8 cellular contexts compared by ENCODE assay signal in genomic region chr17:75619506-75620431, GRCh38. TPM values are rescaled to one million over a fixed set of nuclear protein-coding genes. Genes with fewer than 3 reads are reported as not detected.
DNase-seq lines count a peak whose midpoint lies in the region; ATAC-seq and TF ChIP-seq lines count a peak whose summit lies in the region.

No MANE protein-coding gene starts in this region.

- H3K27ac Mint-ChIP-seq in CD4-positive, alpha-beta memory T cell: no peak overlapping the region

- no peak overlapping the region for H3K27ac ChIP-seq in parathyroid adenoma
- H3K27ac ChIP-seq in CD4-positive, alpha-beta memory T cell (ENCODE audit: low read depth, low read length): no peak overlapping the region

- peaks cover 2% of the 10 kb centered on the region for H3K4me1 ChIP-seq in parathyroid adenoma
- H3K4me1 ChIP-seq in CD4-positive, alpha-beta memory T cell (ENCODE audit: insufficient read depth, low read length): no peaks in the 10 kb centered on the region

- H3K9me3 ChIP-seq in parathyroid adenoma (ENCODE audit: control insufficient read depth, low read length): no peaks in the 10 kb centered on the region
- H3K9me3 ChIP-seq in CD4-positive, alpha-beta memory T cell (ENCODE audit: control insufficient read depth in 1 of 2, low read length in 2 of 2): no peaks in the 10 kb centered on the region

- H3K4me1 Mint-ChIP-seq in CD4-positive, alpha-beta memory T cell: no peaks in the 10 kb centered on the region

- no peaks in the 10 kb centered on the region for H3K79me2 ChIP-seq in parathyroid adenoma

- peak; percentile 27 for DNase-seq in A172 (ENCODE audit: low spot score)
- DNase-seq in EH (ENCODE audit: low read depth): peak; percentile 48
- DNase-seq in NCI-H226: peak; percentile 24
- DNase-seq in cerebellum (ENCODE audit: low spot score): peak; percentile 89
- no peak for DNase-seq in superior temporal gyrus (ENCODE audit: extremely low spot score)
- no peak for DNase-seq in CD4-positive, alpha-beta memory T cell

- no peak overlapping the region for H3K4me2 ChIP-seq in parathyroid adenoma (ENCODE audit: low read length)

- CTCF ChIA-PET in CD4-positive, alpha-beta memory T cell (lab: Charles Lee; ENCODE audit: partially characterized antibody): interaction anchor here (1.1 to 1.4 kb wide), 4 partner anchors 11 to 370 kb away, joined by 3 to 4 read pairs (median 3); partner anchors contain the start of gene SMIM5

- peak; percentile 30 for TF ChIP-seq CTCF in parathyroid adenoma (IDR thresholded peaks at IDR 0.05)

- no peaks in the 10 kb centered on the region for H3K9me3 Mint-ChIP-seq in CD4-positive, alpha-beta memory T cell

- POLR2A ChIA-PET in CD4-positive, alpha-beta memory T cell (lab: Charles Lee; ENCODE audit: partially characterized antibody): interaction anchor here (0.8 kb wide), 1 partner anchor 49 kb away, joined by 3 read pairs; no protein-coding TSS in a partner anchor

- H3K36me3 Mint-ChIP-seq in CD4-positive, alpha-beta memory T cell: no peaks in the 10 kb centered on the region

- H3K4me3 Mint-ChIP-seq in CD4-positive, alpha-beta memory T cell: no peak overlapping the region

- no peak overlapping the region for H3K9ac ChIP-seq in parathyroid adenoma

- H3K36me3 ChIP-seq in parathyroid adenoma (ENCODE audit: control insufficient read depth, insufficient read depth, low read length): no peaks in the 10 kb centered on the region
- no peaks in the 10 kb centered on the region for H3K36me3 ChIP-seq in CD4-positive, alpha-beta memory T cell (ENCODE audit: insufficient read depth, low read length)

- no peak overlapping the region for H3K4me3 ChIP-seq in parathyroid adenoma (ENCODE audit: low read depth, low read length)
- no peak overlapping the region for H3K4me3 ChIP-seq in CD4-positive, alpha-beta memory T cell (ENCODE audit: low read length in 2 of 2)

- H3K27me3 Mint-ChIP-seq in CD4-positive, alpha-beta memory T cell: no peaks in the 10 kb centered on the region

- no peaks in the 10 kb centered on the region for H3K27me3 ChIP-seq in parathyroid adenoma (ENCODE audit: control insufficient read depth, insufficient read depth, low read length)
- no peaks in the 10 kb centered on the region for H3K27me3 ChIP-seq in CD4-positive, alpha-beta memory T cell (ENCODE audit: insufficient read depth, low read length)

- intact Hi-C loops in CD4-positive, alpha-beta memory T cell (cut with micrococcal nuclease): no loop called here

- ATAC-seq in GM18520 (IDR thresholded peaks at IDR 0.05; ENCODE audit: unreplicated experiment): no peak

- no peak overlapping the region for H2AFZ ChIP-seq in parathyroid adenoma

RNA-seq across cellular contexts. Expression of gene SMIM5, which starts 13.5 kb away (rescaled TPM):
- 0.07 and 0.26 TPM in 2 replicates for total RNA-seq in A172 (2014; rRNA removed; shearing (Covaris generic))
- 0.27 TPM for total RNA-seq in cerebellum
- total RNA-seq in CD4-positive, alpha-beta memory T cell: not detected
- not detected for polyA plus RNA-seq in CD4-positive, alpha-beta memory T cell

RNA-seq across cellular contexts. Expression of gene MYO15B, which starts 32.2 kb away (rescaled TPM):
- 7.1 and 9.6 TPM in 2 replicates for total RNA-seq in A172 (2014; rRNA removed; shearing (Covaris generic))
- total RNA-seq in cerebellum: 28.0 TPM
- 10 to 100 TPM; 75.1 to 83.7 TPM for total RNA-seq in CD4-positive, alpha-beta memory T cell
- polyA plus RNA-seq in CD4-positive, alpha-beta memory T cell: under 1 TPM in 1 of 2 donors, not detected in 1; 0.89 TPM

RNA-seq across cellular contexts. Expression of gene RECQL5, which starts 47.2 kb away (rescaled TPM):
- total RNA-seq in A172 (2014; rRNA removed; shearing (Covaris generic)): 18.0 and 19.0 TPM in 2 replicates
- 14.1 TPM for total RNA-seq in cerebellum
- total RNA-seq in CD4-positive, alpha-beta memory T cell: 10 to 100 TPM; 58.3 to 59.1 TPM
- polyA plus RNA-seq in CD4-positive, alpha-beta memory T cell: 10 to 100 TPM in 1 of 2 donors, 1 to 10 TPM in 1; 6.4 to 16.7 TPM

RNA-seq across cellular contexts. Expression of gene SAP30BP, which starts 47.4 kb away (rescaled TPM):
- 124 and 169 TPM in 2 replicates for total RNA-seq in A172 (2014; rRNA removed; shearing (Covaris generic))
- 39.2 TPM for total RNA-seq in cerebellum
- 100 to 1,000 TPM; 115 to 119 TPM for total RNA-seq in CD4-positive, alpha-beta memory T cell
- polyA plus RNA-seq in CD4-positive, alpha-beta memory T cell: 10 to 100 TPM; 69.9 to 80.4 TPM

Comparison
In these comparisons a context has a peak if more than half of its experiments do, and no peak if none do; other contexts are left out.
1. DNase-seq: peak in A172 (single experiment), EH (single experiment), NCI-H226 (single experiment) and cerebellum (single experiment); none in superior temporal gyrus (single experiment) and CD4-positive, alpha-beta memory T cell (0 of 5).